Comparison of ENCODE assay signal across 8 cellular contexts in the genomic region with DNA sequence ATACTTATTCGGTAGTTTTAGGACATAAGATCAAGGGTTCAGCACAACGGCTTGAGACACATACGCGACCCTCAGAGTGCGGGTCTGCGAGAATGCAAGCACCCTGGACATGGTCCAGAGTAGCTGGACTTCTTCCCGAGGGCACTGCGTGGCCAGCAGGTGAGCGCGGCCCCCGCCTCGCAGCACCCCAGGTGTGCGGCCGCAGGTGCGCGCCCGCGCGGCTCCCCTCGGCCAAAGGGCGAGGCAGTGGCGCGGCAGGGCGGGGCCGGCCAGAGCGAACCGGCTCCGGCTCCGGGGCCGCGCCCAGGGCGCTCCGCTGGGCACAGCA. TPM values are rescaled to one million over a fixed set of nuclear protein-coding genes. Genes with fewer than 3 reads are reported as not detected.
DNase-seq lines count a peak whose midpoint lies in the region; ATAC-seq and TF ChIP-seq lines count a peak whose summit lies in the region.

No MANE protein-coding gene starts in this region.

- peaks cover 19% of the 10 kb centered on the region for H3K79me2 ChIP-seq in HCT116 (ENCODE audit: insufficient read depth, low read length)

- H3K9me3 ChIP-seq in HCT116 (ENCODE audit: control insufficient read depth in 1 of 2, insufficient read depth in 1 of 2, low read depth in 1 of 2, low read length in 2 of 2) = no peaks in the 10 kb centered on the region
- H3K9me3 ChIP-seq in gastroesophageal sphincter = no peaks in the 10 kb centered on the region
- H3K9me3 ChIP-seq in skeletal muscle tissue (ENCODE audit: control insufficient read depth in 3 of 3, low read length in 3 of 3) = no peaks in the 10 kb centered on the region

- H3K9ac ChIP-seq in HCT116 (ENCODE audit: low read length) (peak overlapping the region; percentile 66), skeletal muscle tissue (ENCODE audit: low read depth in 1 of 3, low read length in 3 of 3) (peak overlapping the region; percentile 55 to 80 (median 71))

- H3K27me3 ChIP-seq in HCT116 (ENCODE audit: insufficient read depth, low read length) (no peaks in the 10 kb centered on the region), gastroesophageal sphincter (no peaks in the 10 kb centered on the region), skeletal muscle tissue (ENCODE audit: control insufficient read depth in 3 of 3, insufficient read depth in 3 of 3, low read length in 3 of 3) (no peaks in the 10 kb centered on the region)

- H3K36me3 Mint-ChIP-seq in T-cell = no peaks in the 10 kb centered on the region

- H3K4me1 ChIP-seq in HCT116 (ENCODE audit: control insufficient read depth in 1 of 2, insufficient read depth in 2 of 2, low read length in 2 of 2) (peaks cover 13 to 23% of the 10 kb centered on the region in 2 experiments), gastroesophageal sphincter (peaks cover 0 to 35% (median 6%) of the 10 kb centered on the region in 3 donors), skeletal muscle tissue (ENCODE audit: control insufficient read depth in 3 of 3, insufficient read depth in 3 of 3, low read length in 3 of 3) (peaks cover 10 to 13% (median 13%) of the 10 kb centered on the region in 3 donors)

- CTCF ChIA-PET in HCT116 (lab: Charles Lee) (interaction anchor here (1.2 kb wide), 1 partner anchor 357 kb away, joined by 3 read pairs; a partner anchor contains a TSS), T-cell (lab: Charles Lee) (interaction anchor here in 1 of 2 donors (0.6 kb wide), 1 partner anchor 746 kb away, joined by 5 read pairs; no protein-coding TSS in a partner anchor)

- POLR2A ChIA-PET in HCT116 (lab: Charles Lee) (interaction anchor here (0.7 kb wide), 1 partner anchor 287 kb away, joined by 3 read pairs; no protein-coding TSS in a partner anchor), T-cell (lab: Charles Lee) (no interaction called here)

- 0% methylated on average over 2 to 6 of the region's 33 CpGs for WGBS in gastroesophageal sphincter (ENCODE audit: low coverage in 1 of 2), 2 donors

- TF ChIP-seq POLR2A in HCT116 (IDR thresholded peaks at IDR 0.05; ENCODE audit: borderline replicate concordance, extremely low read depth, insufficient read depth, insufficient read length) = no peak
- no peak for TF ChIP-seq POLR2A in gastroesophageal sphincter (IDR thresholded peaks at IDR 0.05)

- TF ChIP-seq RAD21 in HCT116 (IDR thresholded peaks at IDR 0.05; ENCODE audit: low read depth) = no peak

- peak overlapping the region; percentile 86 for H3K4me2 ChIP-seq in HCT116 (ENCODE audit: low read length)

- peaks cover 5 to 13% (median 11%) of the 10 kb centered on the region in 3 donors for H3K4me1 Mint-ChIP-seq in T-cell

- TF ChIP-seq CTCF in HCT116 (IDR thresholded peaks at IDR 0.05 in 2 of 3, conservative IDR thresholded peaks at IDR 0.05 in 1 of 3; ENCODE audit: borderline replicate concordance in 1 of 3, insufficient read depth in 1 of 3, low read depth in 2 of 3, low read length in 2 of 3) (no peak), gastroesophageal sphincter (IDR thresholded peaks at IDR 0.05) (no peak)

- no peaks in the 10 kb centered on the region for H3K9me3 Mint-ChIP-seq in T-cell

- DNase-seq in HCT116 (ENCODE audit: low read depth, low spot score) = no peak
- no peak for DNase-seq in T-cell
- DNase-seq in DMS153 (lab: John Stamatoyannopoulos, UW) = no peak
- no peak for DNase-seq in activated CD4-positive, CD25-positive, alpha-beta regulatory T cell (lab: John Stamatoyannopoulos, UW)

- no peak for TF ChIP-seq EP300 in gastroesophageal sphincter (IDR thresholded peaks at IDR 0.05)

- H3K9me2 ChIP-seq in HCT116 (ENCODE audit: insufficient read depth) = no peaks in the 10 kb centered on the region

- ATAC-seq in HCT116 (no peak), T-cell (replicated peaks in 1 of 4) (no peak), gastroesophageal sphincter (no peak), HG03045 (IDR thresholded peaks at IDR 0.05; ENCODE audit: unreplicated experiment) (no peak), HG03039 (IDR thresholded peaks at IDR 0.05; ENCODE audit: unreplicated experiment) (no peak)

- H3K27ac ChIP-seq in HCT116 (ENCODE audit: low read depth, low read length) = peak overlapping the region; percentile 94
- peak overlapping the region in 3 of 4 donors; percentile 85 to 87 (median 87) for H3K27ac ChIP-seq in gastroesophageal sphincter
- H3K27ac ChIP-seq in skeletal muscle tissue (ENCODE audit: low read depth, low read length) = no peak overlapping the region

- H3K4me3 ChIP-seq in HCT116 (replicated peaks in 1 of 2; ENCODE audit: low read depth in 1 of 2, low read length in 2 of 2) (peak overlapping the region; percentile 66 to 83), gastroesophageal sphincter (peak overlapping the region; percentile 87 to 96), skeletal muscle tissue (ENCODE audit: low read length in 3 of 3) (peak overlapping the region; percentile 72 to 86 (median 72))

- RAD21 ChIA-PET in HCT116 (lab: Charles Lee; ENCODE audit: low non-redundant PET in 1 of 2, low total read pairs in 2 of 2, uncharacterized antibody in 2 of 2, unreplicated experiment in 2 of 2) = no interaction called here

- peak overlapping the region; percentile 51 to 86 (median 75) for H3K4me3 Mint-ChIP-seq in T-cell

- intact Hi-C loops in HCT116 (cut with micrococcal nuclease) = no loop called here

- H3K27ac Mint-ChIP-seq in T-cell = no peak overlapping the region

- BruUV-seq in HCT116 (replicated peaks; lab: Mats Ljungman, UMichigan) = no TSS peak

- peak overlapping the region; percentile 86 for H2AFZ ChIP-seq in HCT116 (ENCODE audit: low read depth, low read length, poor library complexity, severe bottlenecking)

- peaks cover 33 to 42% of the 10 kb centered on the region in 2 donors for H3K27me3 Mint-ChIP-seq in T-cell

- H4K20me1 ChIP-seq in HCT116 (ENCODE audit: insufficient read depth) = no peaks in the 10 kb centered on the region

- H3K36me3 ChIP-seq in HCT116 (ENCODE audit: control insufficient read depth in 1 of 2, insufficient read depth in 2 of 2, low read length in 2 of 2) (no peaks in the 10 kb centered on the region), gastroesophageal sphincter (no peaks in the 10 kb centered on the region), skeletal muscle tissue (ENCODE audit: control insufficient read depth in 3 of 3, insufficient read depth in 3 of 3, low read length in 3 of 3) (no peaks in the 10 kb centered on the region)

TF ChIP-seq in HCT116, 20 proteins besides CTCF, POLR2A, EP300 and RAD21:
- TF ChIP-seq TCF7L2 (IDR thresholded peaks at IDR 0.05; ENCODE audit: borderline replicate concordance, extremely low read depth, insufficient read depth, insufficient read length) (peak; percentile 4), SP1 (IDR thresholded peaks at IDR 0.05; ENCODE audit: low read depth) (no peak)
TF ChIP-seq in HCT116: peak in this region for 1.

RNA-seq across cellular contexts. Expression of a gene that starts 0.3 kb away (rescaled TPM):
- 7.7 TPM for total RNA-seq in HCT116 (2021; ENCODE audit: unreplicated experiment)
- 1.8 and 2.6 TPM in 2 replicates for polyA plus RNA-seq in HCT116 (2012)
- under 1 TPM; 0.18 to 0.79 (median 0.47) TPM for total RNA-seq in T-cell
- 10 to 100 TPM; 22.1 to 56.7 (median 38.0) TPM for total RNA-seq in gastroesophageal sphincter
- 51.1 TPM for total RNA-seq in skeletal muscle tissue
